8 cellular contexts compared by ENCODE assay signal in genomic region chr13:79393564-79394249, GRCh38. TPM values are rescaled to one million over a fixed set of nuclear protein-coding genes. Genes with fewer than 3 reads are reported as not detected.
DNase-seq lines count a peak whose midpoint lies in the region; ATAC-seq and TF ChIP-seq lines count a peak whose summit lies in the region.

No MANE protein-coding gene starts in this region.

- WGBS in thymus: 44% methylated on average over 14 of the region's 14 CpGs

- DNase-seq in GM06990 (ENCODE audit: extremely low read depth, insufficient read length) (peak; percentile 47), posterior vena cava (ENCODE audit: low spot score) (no peak), G401 (ENCODE audit: low spot score) (no peak)
- peak in 1 of 3 experiments; percentile 29 for DNase-seq in effector memory CD8-positive, alpha-beta T cell

- in situ Hi-C loops in G401 (cut with HindIII; ENCODE audit: low sequenced_read_pairs): no loop called here

- H3K36me3 Mint-ChIP-seq in effector memory CD8-positive, alpha-beta T cell (ENCODE audit: insufficient read depth): peaks cover 26% of the 10 kb centered on the region

- H3K4me1 Mint-ChIP-seq in effector memory CD8-positive, alpha-beta T cell (ENCODE audit: low read depth in 2 of 2): peaks cover 41 to 50% of the 10 kb centered on the region in 2 donors

- intact Hi-C loops in posterior vena cava (cut with DNase I): no loop called here

- H3K27ac Mint-ChIP-seq in effector memory CD8-positive, alpha-beta T cell: peak overlapping the region; percentile 23 to 46

- no peaks in the 10 kb centered on the region for H3K9me3 Mint-ChIP-seq in effector memory CD8-positive, alpha-beta T cell

- peak overlapping the region; percentile 69 to 72 for H3K4me3 Mint-ChIP-seq in effector memory CD8-positive, alpha-beta T cell

- H3K9me3 ChIP-seq in thymus (ENCODE audit: control insufficient read depth): no peaks in the 10 kb centered on the region

- H3K27ac ChIP-seq in thymus (ENCODE audit: low read depth): peak overlapping the region; percentile 65

- H3K4me3 ChIP-seq in GM06990 (replicated peaks; ENCODE audit: low read depth, low read length) (no peak overlapping the region; the same call in 1 of the 2 replicates), thymus (ENCODE audit: low read length) (no peak overlapping the region)

- TF ChIP-seq POLR2A in Raji (IDR thresholded peaks at IDR 0.05; ENCODE audit: insufficient read depth, low read depth, low read length): 0 out of 2 replicates have a peak, but pooled peaks have one; percentile 20

- peaks cover 16% of the 10 kb centered on the region for H3K4me1 ChIP-seq in thymus (ENCODE audit: control insufficient read depth, insufficient read depth, low read length)

- H3K27me3 ChIP-seq in GM06990 (replicated peaks; ENCODE audit: control insufficient read depth, insufficient read depth, low read length): no peaks in the 10 kb centered on the region
- H3K27me3 ChIP-seq in thymus (ENCODE audit: control insufficient read depth, insufficient read depth): no peaks in the 10 kb centered on the region

- peak; percentile 74 for ATAC-seq in GM21423 (IDR thresholded peaks at IDR 0.05; ENCODE audit: unreplicated experiment)
- ATAC-seq in HG03565 (IDR thresholded peaks at IDR 0.05; ENCODE audit: unreplicated experiment): peak; percentile 69
- ATAC-seq in effector memory CD8-positive, alpha-beta T cell (replicated peaks): peak; percentile 61

- no peak for TF ChIP-seq CTCF in GM06990 (IDR thresholded peaks at IDR 0.05; ENCODE audit: insufficient read depth, low read length, poor library complexity, severe bottlenecking)

- no peaks in the 10 kb centered on the region for H3K27me3 Mint-ChIP-seq in effector memory CD8-positive, alpha-beta T cell

- H3K36me3 ChIP-seq in GM06990 (ENCODE audit: control insufficient read depth, insufficient read depth, low read length) (peaks cover 3% of the 10 kb centered on the region), thymus (ENCODE audit: control insufficient read depth, insufficient read depth) (no peaks in the 10 kb centered on the region)

RNA-seq across cellular contexts. Expression of gene RBM26, which starts 12.3 kb away (rescaled TPM):
- polyA plus RNA-seq in thymus: 52.0 TPM
- 10 to 100 TPM; 31.6 to 32.8 TPM for total RNA-seq in posterior vena cava
- 20.7 and 30.9 TPM in 2 replicates for total RNA-seq in G401 (2014; rRNA removed; shearing (Covaris generic))
